28 cellular contexts compared by ENCODE assay signal in the genomic region with DNA sequence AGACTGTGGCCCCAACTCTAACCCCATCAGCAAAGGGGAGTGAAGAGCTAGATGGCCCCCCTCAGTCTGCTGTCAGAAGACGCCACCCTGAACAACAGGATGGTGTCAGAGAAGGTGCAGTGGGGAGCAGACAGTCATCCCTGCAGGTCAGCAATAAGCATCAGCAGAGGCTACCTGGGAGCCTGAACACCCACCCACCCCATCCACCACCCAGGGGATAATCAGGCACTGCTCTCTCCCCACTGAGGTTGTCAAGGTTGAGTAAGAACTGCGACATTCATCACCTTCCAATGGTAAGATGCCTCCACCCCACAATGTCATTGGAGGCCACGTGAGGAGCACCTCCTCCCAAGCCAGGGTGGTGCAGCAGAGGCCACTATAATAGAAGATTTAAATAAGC.
"Had no signal": no experiment of that assay in that cellular context is flagged by ENCODE, and none has a peak within 500 bp of the region (broad histone marks: within the 10 kb centered on the region; RNA-seq: fewer than 3 reads in every experiment).

No MANE protein-coding gene starts in this region.

- H3K9me3 ChIP-seq: ovary, right lobe of liver, thyroid gland, uterus had no signal

- DNase-seq: naive thymus-derived CD8-positive, alpha-beta T cell; nephron progenitor cell; occipital lobe; posterior cingulate gyrus; psoas muscle; right cardiac atrium; sigmoid colon; small intestine; stimulated activated CD4-positive, alpha-beta T cell treated with anti-CD3 and anti-CD28 coated beads, Interleukin-15, amount 100 ng/mL, for 24 hours; stimulated activated CD4-positive, alpha-beta T cell treated with anti-CD3 and anti-CD28 coated beads, Interleukin-2, amount 100 ng/mL, for 48 hours; stimulated activated CD4-positive, alpha-beta T cell treated with anti-CD3 and anti-CD28 coated beads, Interleukin-4, amount 100 ng/mL, for 24 hours; stimulated activated naive B cell treated with anti-CD40 and anti-IgM and Interleukin-4, amounts not matched to agents 10 μg/mL and 1 μg/mL and 100 μg/mL, for 72 hours; stimulated activated naive CD4-positive, alpha-beta T cell treated with Interleukin-2 at 50 U/mL for 16 hours; stomach; thyroid gland; trophoblast cell; upper lobe of left lung; uterus had no signal

- H3K27me3 Mint-ChIP-seq: progenitor cell of endocrine pancreas had no signal

- H3K27me3 ChIP-seq: ovary, right lobe of liver, sigmoid colon, thyroid gland, tibial nerve, upper lobe of left lung, uterus had no signal

- H3K4me3 Mint-ChIP-seq: naive thymus-derived CD8-positive, alpha-beta T cell; natural killer cell treated with Interleukin-12 subunit alpha and Interleukin-12 subunit beta and Interleukin-15 and Interleukin-18, amount 100 ng/mL, for 72 hours; nephron progenitor cell; neural crest cell; stimulated activated effector memory CD8-positive, alpha-beta T cell treated with anti-CD3 and anti-CD28 coated beads, Interleukin-12 subunit alpha, Interleukin-12 subunit beta, amount 100 ng/mL, for 72 hours; stimulated activated naive B cell treated with anti-CD40 and anti-IgM and Interleukin-4, amounts not matched to agents 10 μg/mL and 1 μg/mL and 100 μg/mL, for 72 hours; stimulated activated naive CD8-positive, alpha-beta T cell treated with anti-CD3 and anti-CD28 coated beads, Interleukin-15, Interleukin-2, amounts not matched to agents 100 ng/mL and 50 ng/mL, for 24 hours had no signal

- H3K36me3 ChIP-seq: ovary, right lobe of liver, sigmoid colon, stomach, thoracic aorta, thyroid gland, tibial nerve, upper lobe of left lung, uterus had no signal

- H3K4me3 ChIP-seq: ovary, psoas muscle, right lobe of liver, sigmoid colon, stomach, thoracic aorta, thyroid gland, tibial nerve, upper lobe of left lung, uterus had no signal

- H2AFZ ChIP-seq: parathyroid adenoma had no signal

- H3K27ac Mint-ChIP-seq: naive thymus-derived CD8-positive, alpha-beta T cell; natural killer cell treated with Interleukin-12 subunit alpha and Interleukin-12 subunit beta and Interleukin-15 and Interleukin-18, amount 100 ng/mL, for 72 hours; nephron progenitor cell; stimulated activated effector memory CD8-positive, alpha-beta T cell treated with anti-CD3 and anti-CD28 coated beads, Interleukin-12 subunit alpha, Interleukin-12 subunit beta, amount 100 ng/mL, for 72 hours; stimulated activated naive B cell treated with anti-CD40 and anti-IgM and Interleukin-4, amounts not matched to agents 10 μg/mL and 1 μg/mL and 100 μg/mL, for 72 hours; stimulated activated naive CD8-positive, alpha-beta T cell treated with anti-CD3 and anti-CD28 coated beads, Interleukin-15, Interleukin-2, amounts not matched to agents 100 ng/mL and 50 ng/mL, for 24 hours had no signal

- ATAC-seq: naive thymus-derived CD8-positive, alpha-beta T cell; natural killer cell treated with Interleukin-12 subunit alpha and Interleukin-12 subunit beta and Interleukin-15 and Interleukin-18, amount 100 ng/mL, for 72 hours; psoas muscle; right cardiac atrium; right lobe of liver; stimulated activated effector memory CD8-positive, alpha-beta T cell treated with anti-CD3 and anti-CD28 coated beads, Interleukin-12 subunit alpha, Interleukin-12 subunit beta, amount 100 ng/mL, for 72 hours; stimulated activated naive B cell treated with anti-CD40 and anti-IgM and Interleukin-4, amounts not matched to agents 10 μg/mL and 1 μg/mL and 100 μg/mL, for 72 hours had no signal

- H3K9ac ChIP-seq: parathyroid adenoma had no signal

- H3K27ac ChIP-seq: ovary, parathyroid adenoma, psoas muscle, right lobe of liver, sigmoid colon, stomach, thoracic aorta, thyroid gland, tibial nerve, upper lobe of left lung, uterus had no signal
